ENCODE assay signal across 8 cellular contexts in genomic region chr19:44260343-44260681, GRCh38. TPM values are rescaled to one million over a fixed set of nuclear protein-coding genes. Genes with fewer than 3 reads are reported as not detected.
DNase-seq lines count a peak whose midpoint lies in the region; ATAC-seq and TF ChIP-seq lines count a peak whose summit lies in the region.

No MANE protein-coding gene starts in this region.

- H3K9me3 Mint-ChIP-seq in effector memory CD8-positive, alpha-beta T cell = peaks cover 19 to 45% of the 10 kb centered on the region in 2 donors
- peaks cover 18 to 97% (median 60%) of the 10 kb centered on the region in 11 donors for H3K9me3 Mint-ChIP-seq in naive thymus-derived CD4-positive, alpha-beta T cell

- no peak for ATAC-seq in effector memory CD8-positive, alpha-beta T cell (replicated peaks)
- ATAC-seq in naive thymus-derived CD4-positive, alpha-beta T cell = no peak
- ATAC-seq in HG03565 (IDR thresholded peaks at IDR 0.05; ENCODE audit: unreplicated experiment) = no peak

- peak overlapping the region; percentile 68 to 77 for H3K27ac Mint-ChIP-seq in effector memory CD8-positive, alpha-beta T cell
- peak overlapping the region in 3 of 9 donors; percentile 17 to 31 (median 24) for H3K27ac Mint-ChIP-seq in naive thymus-derived CD4-positive, alpha-beta T cell

- peaks cover 3 to 6% of the 10 kb centered on the region in 2 donors for H3K4me1 Mint-ChIP-seq in effector memory CD8-positive, alpha-beta T cell (ENCODE audit: low read depth in 2 of 2)
- H3K4me1 Mint-ChIP-seq in naive thymus-derived CD4-positive, alpha-beta T cell = peaks cover 0 to 9% (median 8%) of the 10 kb centered on the region in 7 donors

- intact Hi-C loops in naive thymus-derived CD4-positive, alpha-beta T cell (cut with micrococcal nuclease) = no loop called here

- peak overlapping the region; percentile 49 to 66 (median 56) for H3K4me3 ChIP-seq in BLaER1 treated with 17β-estradiol and CSF1 and Interleukin-3, amounts not matched to agents 10 nM and 100 nM
- peak overlapping the region; percentile 61 for H3K4me3 ChIP-seq in LNCaP clone FGC (ENCODE audit: low read depth, low read length)
- no peak overlapping the region for H3K4me3 ChIP-seq in naive thymus-derived CD4-positive, alpha-beta T cell (ENCODE audit: low read length)

- no peaks in the 10 kb centered on the region for H3K27me3 Mint-ChIP-seq in effector memory CD8-positive, alpha-beta T cell
- no peaks in the 10 kb centered on the region for H3K27me3 Mint-ChIP-seq in naive thymus-derived CD4-positive, alpha-beta T cell

- no peaks in the 10 kb centered on the region for H3K36me3 Mint-ChIP-seq in effector memory CD8-positive, alpha-beta T cell (ENCODE audit: insufficient read depth)
- H3K36me3 Mint-ChIP-seq in naive thymus-derived CD4-positive, alpha-beta T cell = peaks cover 6 to 53% (median 24%) of the 10 kb centered on the region in 5 donors

- DNase-seq in LNCaP clone FGC (ENCODE audit: low read depth) = no peak
- DNase-seq in effector memory CD8-positive, alpha-beta T cell = no peak
- no peak for DNase-seq in naive thymus-derived CD4-positive, alpha-beta T cell
- no peak for DNase-seq in stimulated activated CD4-positive, alpha-beta T cell treated with anti-CD3 and anti-CD28 coated beads, Interleukin-4, amount 100 ng/mL, for 1 hour
- no peak for DNase-seq in mucosa of gallbladder (ENCODE audit: low spot score)
- no peak for DNase-seq in RKO (ENCODE audit: low spot score)

- POLR2A ChIA-PET in naive thymus-derived CD4-positive, alpha-beta T cell (lab: Charles Lee) = no interaction called here

- H3K27ac ChIP-seq in BLaER1 treated with 17β-estradiol and CSF1 and Interleukin-3, amounts not matched to agents 10 nM and 100 nM = peak overlapping the region in 10 of 11 experiments; percentile 39 to 69 (median 60); a peak in 20 of 22 replicates
- H3K27ac ChIP-seq in naive thymus-derived CD4-positive, alpha-beta T cell (ENCODE audit: low read depth, low read length) = no peak overlapping the region

- peaks cover 0 to 8% (median 0%) of the 10 kb centered on the region in 11 experiments; a peak in 5 of 22 replicates for H3K36me3 ChIP-seq in BLaER1 treated with 17β-estradiol and CSF1 and Interleukin-3, amounts not matched to agents 10 nM and 100 nM
- no peaks in the 10 kb centered on the region for H3K36me3 ChIP-seq in naive thymus-derived CD4-positive, alpha-beta T cell (ENCODE audit: control insufficient read depth in 2 of 3, insufficient read depth in 3 of 3, low read length in 3 of 3)

- peak overlapping the region; percentile 9 to 68 (median 54); a peak in 17 of 22 replicates for H3K9ac ChIP-seq in BLaER1 treated with 17β-estradiol and CSF1 and Interleukin-3, amounts not matched to agents 10 nM and 100 nM

- peak overlapping the region; percentile 67 to 87 (median 76) for H3K4me2 ChIP-seq in BLaER1 treated with 17β-estradiol and CSF1 and Interleukin-3, amounts not matched to agents 10 nM and 100 nM

- peaks cover 6 to 19% (median 11%) of the 10 kb centered on the region in 10 experiments; a peak in 19 of 20 replicates for H3K4me1 ChIP-seq in BLaER1 treated with 17β-estradiol and CSF1 and Interleukin-3, amounts not matched to agents 10 nM and 100 nM
- H3K4me1 ChIP-seq in naive thymus-derived CD4-positive, alpha-beta T cell (ENCODE audit: control insufficient read depth in 2 of 2, insufficient read depth in 2 of 2, low read length in 2 of 2) = no peaks in the 10 kb centered on the region

- TF ChIP-seq CTCF in LNCaP clone FGC (IDR thresholded peaks at IDR 0.05; ENCODE audit: control insufficient read depth, extremely low read depth, insufficient read depth) = no peak

- peak overlapping the region; percentile 47 to 61 for H3K4me3 Mint-ChIP-seq in effector memory CD8-positive, alpha-beta T cell
- H3K4me3 Mint-ChIP-seq in naive thymus-derived CD4-positive, alpha-beta T cell = peak overlapping the region; percentile 31 to 84 (median 69)

- peaks cover 20 to 33% (median 28%) of the 10 kb centered on the region in 11 experiments for H3K9me3 ChIP-seq in BLaER1 treated with 17β-estradiol and CSF1 and Interleukin-3, amounts not matched to agents 10 nM and 100 nM (replicated peaks in 1 of 11)
- peaks cover 0 to 66% (median 11%) of the 10 kb centered on the region in 3 experiments for H3K9me3 ChIP-seq in naive thymus-derived CD4-positive, alpha-beta T cell (ENCODE audit: control insufficient read depth in 2 of 3, low read length in 3 of 3)

- H4K20me1 ChIP-seq in BLaER1 treated with 17β-estradiol and CSF1 and Interleukin-3, amounts not matched to agents 10 nM and 100 nM = no peaks in the 10 kb centered on the region

- CTCF ChIA-PET in naive thymus-derived CD4-positive, alpha-beta T cell (lab: Charles Lee) = no interaction called here

- H3K27me3 ChIP-seq in BLaER1 treated with 17β-estradiol and CSF1 and Interleukin-3, amounts not matched to agents 10 nM and 100 nM = no peaks in the 10 kb centered on the region
- H3K27me3 ChIP-seq in naive thymus-derived CD4-positive, alpha-beta T cell (ENCODE audit: control insufficient read depth in 2 of 2, insufficient read depth in 2 of 2, low read length in 2 of 2) = no peaks in the 10 kb centered on the region

RNA-seq across cellular contexts. Expression of gene ZNF233, which starts 0.6 kb away (rescaled TPM):
- under 1 TPM in 1 of 5 experiments, not detected in 4; 0.14 TPM for total RNA-seq in naive thymus-derived CD4-positive, alpha-beta T cell
- polyA plus RNA-seq in naive thymus-derived CD4-positive, alpha-beta T cell = under 1 TPM; 0.47 to 0.95 TPM
- 3.1 TPM for total RNA-seq in mucosa of gallbladder

RNA-seq across cellular contexts. Expression of gene ZNF235, which starts 44.5 kb away (rescaled TPM):
- 10 to 100 TPM in 2 of 5 experiments, 1 to 10 TPM in 3; 5.5 to 14.3 (median 6.7) TPM for total RNA-seq in naive thymus-derived CD4-positive, alpha-beta T cell
- 1 to 10 TPM; 1.9 to 4.3 TPM for polyA plus RNA-seq in naive thymus-derived CD4-positive, alpha-beta T cell
- total RNA-seq in mucosa of gallbladder = 6.8 TPM

RNA-seq across cellular contexts. Expression of gene ZNF227, which starts 48.0 kb away (rescaled TPM):
- 10 to 100 TPM; 18.3 to 51.5 (median 30.0) TPM for total RNA-seq in naive thymus-derived CD4-positive, alpha-beta T cell
- 10 to 100 TPM; 17.9 to 20.4 TPM for polyA plus RNA-seq in naive thymus-derived CD4-positive, alpha-beta T cell
- 20.6 TPM for total RNA-seq in mucosa of gallbladder
